ENCODE assay signal across 8 cellular contexts in the genomic region with DNA sequence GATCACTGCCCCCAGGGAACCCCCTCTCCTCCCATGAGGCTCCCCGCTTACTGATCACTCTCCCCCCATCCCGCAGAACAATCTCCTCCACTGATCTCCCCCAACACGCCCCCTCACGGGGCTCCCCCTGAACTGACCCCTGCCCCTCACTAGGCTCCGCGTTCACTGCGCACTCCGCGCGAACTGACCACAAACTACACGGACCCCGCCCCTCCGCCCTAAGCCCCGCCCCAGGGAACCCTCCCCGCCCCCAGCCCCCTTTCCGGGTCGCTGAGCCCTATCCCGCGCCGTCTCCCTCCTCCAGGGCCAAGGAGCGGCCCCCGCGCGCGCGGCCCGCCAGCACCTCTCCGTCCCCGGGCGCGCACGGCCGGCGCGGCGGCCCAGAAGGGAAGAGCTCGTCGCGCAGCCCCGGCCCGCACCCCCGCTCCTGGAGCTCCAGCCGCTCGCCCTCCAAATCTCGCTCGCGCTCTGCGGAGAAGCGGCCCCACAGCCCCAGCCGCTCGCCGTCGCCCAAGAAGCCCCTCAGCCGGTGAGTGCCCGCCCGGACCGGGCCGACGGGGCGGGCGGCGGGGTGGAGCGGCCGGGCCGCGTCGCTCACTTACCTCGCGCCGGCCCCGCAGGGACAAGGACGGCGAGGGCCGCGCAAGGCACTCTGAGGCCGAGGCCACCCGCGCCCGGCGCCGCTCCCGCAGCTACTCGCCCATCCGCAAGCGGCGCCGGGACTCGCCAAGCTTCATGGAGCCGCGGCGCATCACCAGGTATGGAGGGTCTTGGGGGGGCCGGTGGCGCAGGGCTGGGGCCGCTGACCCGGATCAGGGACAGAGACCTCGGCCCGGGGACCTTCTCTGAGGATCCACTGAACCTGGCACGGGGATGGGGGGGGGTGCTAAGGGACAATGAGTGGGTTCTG. TPM values are rescaled to one million over a fixed set of nuclear protein-coding genes. Genes with fewer than 3 reads are reported as not detected.
DNase-seq lines count a peak whose midpoint lies in the region; ATAC-seq and TF ChIP-seq lines count a peak whose summit lies in the region.

No MANE protein-coding gene starts in this region.

- H3K9me3 Mint-ChIP-seq in activated CD4-positive, alpha-beta T cell treated with anti-CD3 and anti-CD28 coated beads, Interleukin-2, amount 10 ng/mL, durations not matched to agents 7 days and 5 days = no peaks in the 10 kb centered on the region
- no peaks in the 10 kb centered on the region for H3K9me3 Mint-ChIP-seq in MCF 10A (ENCODE audit: unreplicated experiment)

- peak overlapping the region; percentile 43 to 56 for H3K4me3 ChIP-seq in tibial artery

- BruUV-seq in MCF 10A (replicated peaks; lab: Mats Ljungman, UMichigan) = no TSS peak

- ATAC-seq in left lobe of liver = peak; percentile 30
- no peak for ATAC-seq in GM21423 (IDR thresholded peaks at IDR 0.05; ENCODE audit: unreplicated experiment)

- peaks cover 0 to 46% of the 10 kb centered on the region in 2 donors for H3K27me3 ChIP-seq in tibial artery

- peaks cover 14% of the 10 kb centered on the region for H3K4me1 Mint-ChIP-seq in activated CD4-positive, alpha-beta T cell treated with anti-CD3 and anti-CD28 coated beads, Interleukin-2, amount 10 ng/mL, durations not matched to agents 7 days and 5 days
- peaks cover 14% of the 10 kb centered on the region for H3K4me1 Mint-ChIP-seq in MCF 10A (ENCODE audit: insufficient read depth, unreplicated experiment)

- no peak overlapping the region for H3K27ac Mint-ChIP-seq in activated CD4-positive, alpha-beta T cell treated with anti-CD3 and anti-CD28 coated beads, Interleukin-2, amount 10 ng/mL, durations not matched to agents 7 days and 5 days
- peak overlapping the region; percentile 70 for H3K27ac Mint-ChIP-seq in MCF 10A (ENCODE audit: low read depth, unreplicated experiment)

- peaks cover 49% of the 10 kb centered on the region for H3K27me3 Mint-ChIP-seq in activated CD4-positive, alpha-beta T cell treated with anti-CD3 and anti-CD28 coated beads, Interleukin-2, amount 10 ng/mL, durations not matched to agents 7 days and 5 days
- H3K27me3 Mint-ChIP-seq in MCF 10A (ENCODE audit: insufficient read depth, unreplicated experiment) = peaks cover 34% of the 10 kb centered on the region

- peaks cover 0 to 29% (median 25%) of the 10 kb centered on the region in 4 donors for H3K4me1 ChIP-seq in tibial artery

- intact Hi-C loops in MCF 10A (cut with micrococcal nuclease) (no loop called here), tibial artery (cut with DNase I; ENCODE audit: low total_unique reads) (no loop called here)

- no peak for DNase-seq in activated CD4-positive, alpha-beta T cell treated with anti-CD3 and anti-CD28 coated beads, Interleukin-2, amount 10 ng/mL, durations not matched to agents 7 days and 5 days
- DNase-seq in activated CD4-positive, alpha-beta T cell treated with anti-CD3 and anti-CD28 coated beads for 1 hour = no peak
- DNase-seq in MCF 10A (ENCODE audit: unreplicated experiment) = no peak
- no peak for DNase-seq in left lobe of liver (ENCODE audit: low spot score)
- DNase-seq in tibial artery = no peak
- no peak for DNase-seq in amygdala (lab: John Stamatoyannopoulos, UW)
- no peak for DNase-seq in A172 (ENCODE audit: low spot score)

- H3K36me3 Mint-ChIP-seq in activated CD4-positive, alpha-beta T cell treated with anti-CD3 and anti-CD28 coated beads, Interleukin-2, amount 10 ng/mL, durations not matched to agents 7 days and 5 days (ENCODE audit: low read depth) = no peaks in the 10 kb centered on the region
- H3K36me3 Mint-ChIP-seq in MCF 10A (ENCODE audit: insufficient read depth, unreplicated experiment) = peaks cover 4% of the 10 kb centered on the region

- CTCF ChIA-PET in activated CD4-positive, alpha-beta T cell treated with anti-CD3 and anti-CD28 coated beads, Interleukin-2, amount 10 ng/mL, durations not matched to agents 7 days and 5 days (lab: Charles Lee) = interaction anchor here (0.6 to 4.4 kb wide), 9 partner anchors 8 to 95 kb away, joined by 3 to 29 read pairs (median 4); no protein-coding TSS in a partner anchor
- CTCF ChIA-PET in MCF 10A (lab: Yijun Ruan, JAX) = interaction anchor here (0.6 to 2.3 kb wide), 8 partner anchors 8 to 116 kb away, joined by 3 to 17 read pairs (median 5); no protein-coding TSS in a partner anchor

- POLR2A ChIA-PET in activated CD4-positive, alpha-beta T cell treated with anti-CD3 and anti-CD28 coated beads, Interleukin-2, amount 10 ng/mL, durations not matched to agents 7 days and 5 days (lab: Charles Lee) = no interaction called here
- POLR2A ChIA-PET in MCF 10A (lab: Yijun Ruan, JAX) = interaction anchor here (0.6 to 2.5 kb wide), 3 partner anchors 20 to 36 kb away, joined by 3 to 7 read pairs (median 3); a partner anchor contains a TSS

- TF ChIP-seq CTCF in MCF 10A (IDR thresholded peaks at IDR 0.05; ENCODE audit: unreplicated experiment) = no peak
- TF ChIP-seq CTCF in tibial artery (IDR thresholded peaks at IDR 0.05) = no peak

- peak overlapping the region; percentile 41 for H3K4me3 Mint-ChIP-seq in activated CD4-positive, alpha-beta T cell treated with anti-CD3 and anti-CD28 coated beads, Interleukin-2, amount 10 ng/mL, durations not matched to agents 7 days and 5 days
- peak overlapping the region; percentile 70 for H3K4me3 Mint-ChIP-seq in MCF 10A (ENCODE audit: unreplicated experiment)

- no peaks in the 10 kb centered on the region for H3K9me3 ChIP-seq in tibial artery

- H3K27ac ChIP-seq in tibial artery = no peak overlapping the region

- H3K36me3 ChIP-seq in tibial artery = no peaks in the 10 kb centered on the region

RNA-seq across cellular contexts. Expression of a gene that starts 19.9 kb away (rescaled TPM):
- 10 to 100 TPM; 27.0 to 28.1 TPM for total RNA-seq in activated CD4-positive, alpha-beta T cell treated with anti-CD3 and anti-CD28 coated beads, Interleukin-2, amount 10 ng/mL, durations not matched to agents 7 days and 5 days
- total RNA-seq in MCF 10A (2022) = 158 and 198 TPM in 2 replicates
- 72.4 TPM for total RNA-seq in left lobe of liver
- 235 and 382 TPM in 2 replicates for total RNA-seq in A172 (2014; rRNA removed; shearing (Covaris generic))
